1 cellular context compared by ENCODE assay signal in the genomic region with DNA sequence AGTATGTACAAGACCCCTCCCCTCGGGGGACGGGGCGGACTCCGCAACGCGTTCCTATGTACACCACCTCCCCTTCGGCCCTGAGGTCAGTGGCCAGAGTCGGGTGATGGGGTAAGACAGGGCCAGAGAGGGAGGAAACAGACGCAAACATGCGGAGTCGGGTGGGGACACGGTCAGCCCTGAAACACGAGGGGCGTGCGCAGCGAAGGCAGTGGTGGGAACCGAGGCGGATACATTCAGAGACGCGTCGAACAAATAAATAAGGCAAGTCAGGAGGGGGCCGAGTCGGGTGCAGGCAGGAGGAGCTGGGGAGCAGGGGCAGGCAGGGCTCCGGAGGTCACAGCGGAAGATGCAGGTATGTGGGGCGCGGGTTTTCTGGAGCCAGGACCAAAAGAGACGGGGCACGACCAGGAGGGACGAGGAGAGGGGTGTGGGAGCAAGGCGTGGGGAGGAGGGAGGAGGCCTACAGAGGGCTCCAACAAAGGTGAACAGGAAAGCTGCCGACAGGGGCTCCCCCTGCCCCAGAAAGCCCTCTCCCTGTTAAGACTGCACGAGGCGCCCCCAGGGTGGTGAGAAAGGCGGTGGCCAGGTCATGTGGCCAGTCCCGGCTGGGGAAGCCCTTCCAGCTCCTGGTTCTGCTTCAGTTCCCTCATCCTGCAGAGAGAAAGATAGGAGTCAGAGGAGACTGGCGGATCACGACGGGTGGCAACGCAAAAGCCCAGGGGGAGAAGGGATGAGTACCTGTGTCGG.
TF ChIP-seq lines count a peak whose summit lies in the region.

No MANE protein-coding gene starts in this region.

TF ChIP-seq in HepG2, 621 proteins besides CTCF, POLR2A, EP300 and RAD21 (continued from another document and continues in another):
- TF ChIP-seq, protein P1, sequence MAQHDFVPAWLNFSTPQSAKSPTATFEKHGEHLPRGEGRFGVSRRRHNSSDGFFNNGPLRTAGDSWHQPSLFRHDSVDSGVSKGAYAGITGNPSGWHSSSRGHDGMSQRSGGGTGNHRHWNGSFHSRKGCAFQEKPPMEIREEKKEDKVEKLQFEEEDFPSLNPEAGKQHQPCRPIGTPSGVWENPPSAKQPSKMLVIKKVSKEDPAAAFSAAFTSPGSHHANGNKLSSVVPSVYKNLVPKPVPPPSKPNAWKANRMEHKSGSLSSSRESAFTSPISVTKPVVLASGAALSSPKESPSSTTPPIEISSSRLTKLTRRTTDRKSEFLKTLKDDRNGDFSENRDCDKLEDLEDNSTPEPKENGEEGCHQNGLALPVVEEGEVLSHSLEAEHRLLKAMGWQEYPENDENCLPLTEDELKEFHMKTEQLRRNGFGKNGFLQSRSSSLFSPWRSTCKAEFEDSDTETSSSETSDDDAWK (CRISPR knock-in tag; IDR thresholded peaks at IDR 0.05), result no peak
- TF ChIP-seq ZNF235 (CRISPR knock-in tag; IDR thresholded peaks at IDR 0.05; ENCODE audit: borderline replicate concordance) (no peak; the same call in 1 of the 2 replicates), HMG20B (CRISPR knock-in tag; conservative IDR thresholded peaks at IDR 0.05) (no peak), HDAC2 (CRISPR knock-in tag; IDR thresholded peaks at IDR 0.05) (no peak), NKX3-1 (CRISPR knock-in tag; IDR thresholded peaks at IDR 0.05) (0 out of 2 replicates have a peak, but pooled peaks have one; percentile 20), ZNF749 (CRISPR knock-in tag; IDR thresholded peaks at IDR 0.05; ENCODE audit: borderline replicate concordance) (0 out of 2 replicates have a peak, but pooled peaks have one; percentile 30), BORCS8-MEF2B (CRISPR knock-in tag; IDR thresholded peaks at IDR 0.05) (peak; percentile 24; the same call in 1 of the 2 replicates), RORA (CRISPR knock-in tag; IDR thresholded peaks at IDR 0.05) (no peak), NR2F2 (IDR thresholded peaks at IDR 0.05; ENCODE audit: borderline replicate concordance, low read depth) (0 out of 2 replicates have a peak, but pooled peaks have one; percentile 17), SMARCE1 (IDR thresholded peaks at IDR 0.05; ENCODE audit: borderline replicate concordance) (no peak), JDP2 (CRISPR knock-in tag; IDR thresholded peaks at IDR 0.05; ENCODE audit: borderline replicate concordance) (no peak; the same call in 1 of the 2 replicates), ZIK1 (CRISPR knock-in tag; IDR thresholded peaks at IDR 0.05; ENCODE audit: borderline replicate concordance, low read depth) (no peak), DR1 (CRISPR knock-in tag; IDR thresholded peaks at IDR 0.05) (0 out of 2 replicates have a peak, but pooled peaks have one; percentile 36), HMGA1 (CRISPR knock-in tag; conservative IDR thresholded peaks at IDR 0.05) (no peak)
- TF ChIP-seq, protein P2, sequence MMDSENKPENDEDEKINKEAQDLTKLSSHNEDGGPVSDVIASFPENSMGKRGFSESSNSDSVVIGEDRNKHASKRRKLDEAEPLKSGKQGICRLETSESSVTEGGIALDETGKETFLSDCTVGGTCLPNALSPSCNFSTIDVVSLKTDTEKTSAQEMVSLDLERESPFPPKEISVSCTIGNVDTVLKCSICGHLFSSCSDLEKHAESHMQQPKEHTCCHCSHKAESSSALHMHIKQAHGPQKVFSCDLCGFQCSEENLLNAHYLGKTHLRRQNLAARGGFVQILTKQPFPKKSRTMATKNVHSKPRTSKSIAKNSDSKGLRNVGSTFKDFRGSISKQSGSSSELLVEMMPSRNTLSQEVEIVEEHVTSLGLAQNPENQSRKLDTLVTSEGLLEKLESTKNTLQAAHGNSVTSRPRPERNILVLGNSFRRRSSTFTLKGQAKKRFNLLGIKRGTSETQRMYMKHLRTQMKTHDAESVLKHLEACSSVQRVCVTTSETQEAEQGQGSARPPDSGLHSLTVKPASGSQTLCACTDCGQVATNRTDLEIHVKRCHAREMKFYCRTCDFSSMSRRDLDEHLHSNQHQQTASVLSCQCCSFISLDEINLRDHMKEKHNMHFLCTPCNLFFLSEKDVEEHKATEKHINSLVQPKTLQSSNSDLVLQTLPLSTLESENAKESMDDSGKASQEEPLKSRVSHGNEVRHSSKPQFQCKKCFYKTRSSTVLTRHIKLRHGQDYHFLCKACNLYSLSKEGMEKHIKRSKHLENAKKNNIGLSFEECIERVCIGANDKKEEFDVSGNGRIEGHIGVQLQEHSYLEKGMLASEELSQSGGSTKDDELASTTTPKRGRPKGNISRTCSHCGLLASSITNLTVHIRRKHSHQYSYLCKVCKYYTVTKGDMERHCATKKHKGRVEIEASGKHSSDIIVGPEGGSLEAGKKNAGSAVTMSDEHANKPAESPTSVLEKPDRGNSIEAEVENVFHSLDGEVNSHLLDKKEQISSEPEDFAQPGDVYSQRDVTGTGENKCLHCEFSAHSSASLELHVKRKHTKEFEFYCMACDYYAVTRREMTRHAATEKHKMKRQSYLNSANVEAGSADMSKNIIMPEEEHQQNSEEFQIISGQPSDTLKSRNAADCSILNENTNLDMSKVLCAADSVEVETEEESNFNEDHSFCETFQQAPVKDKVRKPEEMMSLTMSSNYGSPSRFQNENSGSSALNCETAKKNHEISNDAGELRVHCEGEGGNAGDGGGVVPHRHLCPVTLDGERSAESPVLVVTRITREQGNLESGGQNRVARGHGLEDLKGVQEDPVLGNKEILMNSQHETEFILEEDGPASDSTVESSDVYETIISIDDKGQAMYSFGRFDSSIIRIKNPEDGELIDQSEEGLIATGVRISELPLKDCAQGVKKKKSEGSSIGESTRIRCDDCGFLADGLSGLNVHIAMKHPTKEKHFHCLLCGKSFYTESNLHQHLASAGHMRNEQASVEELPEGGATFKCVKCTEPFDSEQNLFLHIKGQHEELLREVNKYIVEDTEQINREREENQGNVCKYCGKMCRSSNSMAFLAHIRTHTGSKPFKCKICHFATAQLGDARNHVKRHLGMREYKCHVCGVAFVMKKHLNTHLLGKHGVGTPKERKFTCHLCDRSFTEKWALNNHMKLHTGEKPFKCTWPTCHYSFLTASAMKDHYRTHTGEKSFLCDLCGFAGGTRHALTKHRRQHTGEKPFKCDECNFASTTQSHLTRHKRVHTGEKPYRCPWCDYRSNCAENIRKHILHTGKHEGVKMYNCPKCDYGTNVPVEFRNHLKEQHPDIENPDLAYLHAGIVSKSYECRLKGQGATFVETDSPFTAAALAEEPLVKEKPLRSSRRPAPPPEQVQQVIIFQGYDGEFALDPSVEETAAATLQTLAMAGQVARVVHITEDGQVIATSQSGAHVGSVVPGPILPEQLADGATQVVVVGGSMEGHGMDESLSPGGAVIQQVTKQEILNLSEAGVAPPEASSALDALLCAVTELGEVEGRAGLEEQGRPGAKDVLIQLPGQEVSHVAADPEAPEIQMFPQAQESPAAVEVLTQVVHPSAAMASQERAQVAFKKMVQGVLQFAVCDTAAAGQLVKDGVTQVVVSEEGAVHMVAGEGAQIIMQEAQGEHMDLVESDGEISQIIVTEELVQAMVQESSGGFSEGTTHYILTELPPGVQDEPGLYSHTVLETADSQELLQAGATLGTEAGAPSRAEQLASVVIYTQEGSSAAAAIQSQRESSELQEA (CRISPR knock-in tag; IDR thresholded peaks at IDR 0.05; ENCODE audit: not compliant biosample characterization), result peak; percentile 5
- TF ChIP-seq, protein P3, sequence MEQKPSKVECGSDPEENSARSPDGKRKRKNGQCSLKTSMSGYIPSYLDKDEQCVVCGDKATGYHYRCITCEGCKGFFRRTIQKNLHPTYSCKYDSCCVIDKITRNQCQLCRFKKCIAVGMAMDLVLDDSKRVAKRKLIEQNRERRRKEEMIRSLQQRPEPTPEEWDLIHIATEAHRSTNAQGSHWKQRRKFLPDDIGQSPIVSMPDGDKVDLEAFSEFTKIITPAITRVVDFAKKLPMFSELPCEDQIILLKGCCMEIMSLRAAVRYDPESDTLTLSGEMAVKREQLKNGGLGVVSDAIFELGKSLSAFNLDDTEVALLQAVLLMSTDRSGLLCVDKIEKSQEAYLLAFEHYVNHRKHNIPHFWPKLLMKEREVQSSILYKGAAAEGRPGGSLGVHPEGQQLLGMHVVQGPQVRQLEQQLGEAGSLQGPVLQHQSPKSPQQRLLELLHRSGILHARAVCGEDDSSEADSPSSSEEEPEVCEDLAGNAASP (CRISPR knock-in tag; IDR thresholded peaks at IDR 0.05; ENCODE audit: borderline replicate concordance), result 0 out of 2 replicates have a peak, but pooled peaks have one; percentile 7
- TF ChIP-seq, protein P4, sequence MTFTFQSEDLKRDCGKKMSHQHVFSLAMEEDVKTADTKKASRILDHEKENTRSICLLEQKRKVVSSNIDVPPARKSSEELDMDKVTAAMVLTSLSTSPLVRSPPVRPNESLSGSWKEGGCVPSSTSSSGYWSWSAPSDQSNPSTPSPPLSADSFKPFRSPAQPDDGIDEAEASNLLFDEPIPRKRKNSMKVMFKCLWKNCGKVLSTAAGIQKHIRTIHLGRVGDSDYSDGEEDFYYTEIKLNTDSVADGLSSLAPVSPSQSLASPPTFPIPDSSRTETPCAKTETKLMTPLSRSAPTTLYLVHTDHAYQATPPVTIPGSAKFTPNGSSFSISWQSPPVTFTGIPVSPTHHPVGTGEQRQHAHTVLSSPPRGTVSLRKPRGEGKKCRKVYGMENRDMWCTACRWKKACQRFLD (CRISPR knock-in tag; IDR thresholded peaks at IDR 0.05; ENCODE audit: borderline replicate concordance), result 0 out of 2 replicates have a peak, but pooled peaks have one; percentile 59
- TF ChIP-seq, protein P5, sequence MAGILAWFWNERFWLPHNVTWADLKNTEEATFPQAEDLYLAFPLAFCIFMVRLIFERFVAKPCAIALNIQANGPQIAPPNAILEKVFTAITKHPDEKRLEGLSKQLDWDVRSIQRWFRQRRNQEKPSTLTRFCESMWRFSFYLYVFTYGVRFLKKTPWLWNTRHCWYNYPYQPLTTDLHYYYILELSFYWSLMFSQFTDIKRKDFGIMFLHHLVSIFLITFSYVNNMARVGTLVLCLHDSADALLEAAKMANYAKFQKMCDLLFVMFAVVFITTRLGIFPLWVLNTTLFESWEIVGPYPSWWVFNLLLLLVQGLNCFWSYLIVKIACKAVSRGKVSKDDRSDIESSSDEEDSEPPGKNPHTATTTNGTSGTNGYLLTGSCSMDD (CRISPR knock-in tag; IDR thresholded peaks at IDR 0.05), result no peak
- TF ChIP-seq, protein P6, sequence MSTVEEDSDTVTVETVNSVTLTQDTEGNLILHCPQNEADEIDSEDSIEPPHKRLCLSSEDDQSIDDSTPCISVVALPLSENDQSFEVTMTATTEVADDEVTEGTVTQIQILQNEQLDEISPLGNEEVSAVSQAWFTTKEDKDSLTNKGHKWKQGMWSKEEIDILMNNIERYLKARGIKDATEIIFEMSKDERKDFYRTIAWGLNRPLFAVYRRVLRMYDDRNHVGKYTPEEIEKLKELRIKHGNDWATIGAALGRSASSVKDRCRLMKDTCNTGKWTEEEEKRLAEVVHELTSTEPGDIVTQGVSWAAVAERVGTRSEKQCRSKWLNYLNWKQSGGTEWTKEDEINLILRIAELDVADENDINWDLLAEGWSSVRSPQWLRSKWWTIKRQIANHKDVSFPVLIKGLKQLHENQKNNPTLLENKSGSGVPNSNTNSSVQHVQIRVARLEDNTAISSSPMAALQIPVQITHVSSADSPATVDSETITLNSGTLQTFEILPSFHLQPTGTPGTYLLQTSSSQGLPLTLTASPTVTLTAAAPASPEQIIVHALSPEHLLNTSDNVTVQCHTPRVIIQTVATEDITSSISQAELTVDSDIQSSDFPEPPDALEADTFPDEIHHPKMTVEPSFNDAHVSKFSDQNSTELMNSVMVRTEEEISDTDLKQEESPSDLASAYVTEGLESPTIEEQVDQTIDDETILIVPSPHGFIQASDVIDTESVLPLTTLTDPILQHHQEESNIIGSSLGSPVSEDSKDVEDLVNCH (CRISPR knock-in tag; IDR thresholded peaks at IDR 0.05), result no peak
- TF ChIP-seq, protein P7, sequence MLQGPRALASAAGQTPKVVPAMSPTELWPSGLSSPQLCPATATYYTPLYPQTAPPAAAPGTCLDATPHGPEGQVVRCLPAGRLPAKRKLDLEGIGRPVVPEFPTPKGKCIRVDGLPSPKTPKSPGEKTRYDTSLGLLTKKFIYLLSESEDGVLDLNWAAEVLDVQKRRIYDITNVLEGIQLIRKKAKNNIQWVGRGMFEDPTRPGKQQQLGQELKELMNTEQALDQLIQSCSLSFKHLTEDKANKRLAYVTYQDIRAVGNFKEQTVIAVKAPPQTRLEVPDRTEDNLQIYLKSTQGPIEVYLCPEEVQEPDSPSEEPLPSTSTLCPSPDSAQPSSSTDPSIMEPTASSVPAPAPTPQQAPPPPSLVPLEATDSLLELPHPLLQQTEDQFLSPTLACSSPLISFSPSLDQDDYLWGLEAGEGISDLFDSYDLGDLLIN (CRISPR knock-in tag; IDR thresholded peaks at IDR 0.05; ENCODE audit: borderline replicate concordance), result 0 out of 2 replicates have a peak, but pooled peaks have one; percentile 16
- TF ChIP-seq, protein P8, sequence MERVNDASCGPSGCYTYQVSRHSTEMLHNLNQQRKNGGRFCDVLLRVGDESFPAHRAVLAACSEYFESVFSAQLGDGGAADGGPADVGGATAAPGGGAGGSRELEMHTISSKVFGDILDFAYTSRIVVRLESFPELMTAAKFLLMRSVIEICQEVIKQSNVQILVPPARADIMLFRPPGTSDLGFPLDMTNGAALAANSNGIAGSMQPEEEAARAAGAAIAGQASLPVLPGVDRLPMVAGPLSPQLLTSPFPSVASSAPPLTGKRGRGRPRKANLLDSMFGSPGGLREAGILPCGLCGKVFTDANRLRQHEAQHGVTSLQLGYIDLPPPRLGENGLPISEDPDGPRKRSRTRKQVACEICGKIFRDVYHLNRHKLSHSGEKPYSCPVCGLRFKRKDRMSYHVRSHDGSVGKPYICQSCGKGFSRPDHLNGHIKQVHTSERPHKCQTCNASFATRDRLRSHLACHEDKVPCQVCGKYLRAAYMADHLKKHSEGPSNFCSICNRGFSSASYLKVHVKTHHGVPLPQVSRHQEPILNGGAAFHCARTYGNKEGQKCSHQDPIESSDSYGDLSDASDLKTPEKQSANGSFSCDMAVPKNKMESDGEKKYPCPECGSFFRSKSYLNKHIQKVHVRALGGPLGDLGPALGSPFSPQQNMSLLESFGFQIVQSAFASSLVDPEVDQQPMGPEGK (CRISPR knock-in tag; IDR thresholded peaks at IDR 0.05), result peak; percentile 57; the same call in 1 of the 2 replicates
- TF ChIP-seq, protein P9, sequence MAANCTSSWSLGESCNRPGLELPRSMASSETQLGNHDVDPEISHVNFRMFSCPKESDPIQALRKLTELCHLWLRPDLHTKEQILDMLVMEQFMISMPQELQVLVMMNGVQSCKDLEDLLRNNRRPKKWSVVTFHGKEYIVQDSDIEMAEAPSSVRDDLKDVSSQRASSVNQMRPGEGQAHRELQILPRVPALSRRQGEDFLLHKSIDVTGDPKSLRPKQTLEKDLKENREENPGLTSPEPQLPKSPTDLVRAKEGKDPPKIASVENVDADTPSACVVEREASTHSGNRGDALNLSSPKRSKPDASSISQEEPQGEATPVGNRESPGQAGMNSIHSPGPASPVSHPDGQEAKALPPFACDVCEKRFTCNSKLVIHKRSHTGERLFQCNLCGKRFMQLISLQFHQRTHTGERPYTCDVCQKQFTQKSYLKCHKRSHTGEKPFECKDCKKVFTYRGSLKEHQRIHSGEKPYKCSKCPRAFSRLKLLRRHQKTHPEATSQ (CRISPR knock-in tag; IDR thresholded peaks at IDR 0.05; ENCODE audit: borderline replicate concordance), result no peak
